1 cellular context compared by ENCODE assay signal in the genomic region with DNA sequence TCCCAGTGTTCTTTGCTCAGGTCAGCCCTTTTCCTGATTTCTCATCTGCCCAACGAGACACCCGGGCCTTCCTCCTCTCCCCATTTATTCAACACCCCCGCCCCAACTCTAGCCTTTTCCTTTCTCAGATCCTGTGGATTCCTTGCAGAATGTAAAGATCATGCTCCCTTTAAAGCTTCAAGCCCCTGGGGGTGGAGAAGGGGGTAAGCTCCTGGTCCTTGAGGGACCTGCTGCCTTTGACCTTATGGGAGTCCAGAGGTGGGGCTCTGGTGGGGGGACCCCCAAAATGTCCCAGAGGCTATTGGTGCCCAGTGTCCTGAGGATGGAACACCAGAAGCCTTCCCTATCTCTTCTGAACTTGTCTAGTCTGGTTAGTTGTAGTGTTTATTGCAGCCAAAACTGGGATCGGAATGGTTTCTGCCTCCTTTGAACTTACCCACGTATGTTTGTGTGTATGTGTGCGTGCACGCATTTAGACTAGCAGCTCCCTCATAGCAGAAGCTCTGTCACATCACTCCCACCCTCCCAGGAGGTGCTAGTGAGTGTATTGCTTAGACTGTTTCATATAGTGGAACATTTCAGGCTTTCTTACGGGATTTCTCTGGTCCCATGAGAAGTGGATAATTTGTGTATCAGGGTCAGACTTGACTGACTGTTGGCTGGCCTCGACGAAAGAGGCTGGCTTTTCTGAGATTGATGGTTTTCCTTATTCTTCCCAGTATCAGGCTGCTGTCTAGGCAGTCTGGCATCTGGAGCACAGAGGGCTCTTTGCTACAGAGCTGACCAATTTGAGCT.
TF ChIP-seq lines count a peak whose summit lies in the region.

No MANE protein-coding gene starts in this region.

TF ChIP-seq in SK-N-SH treated with all-trans-retinoic acid at 6 μM for 48 hours, 23 proteins besides CTCF, POLR2A, EP300 and RAD21 (continued from another document):
- TF ChIP-seq POU6F1 (CRISPR knock-in tag; IDR thresholded peaks at IDR 0.05; ENCODE audit: borderline replicate concordance, low read depth) (no peak), RARB (CRISPR knock-in tag; IDR thresholded peaks at IDR 0.05) (no peak), ZC3H10 (CRISPR knock-in tag; IDR thresholded peaks at IDR 0.05) (no peak), TCF4 (CRISPR knock-in tag; IDR thresholded peaks at IDR 0.05; ENCODE audit: borderline replicate concordance) (no peak), SNAI2 (CRISPR knock-in tag; IDR thresholded peaks at IDR 0.05) (no peak)
TF ChIP-seq in SK-N-SH treated with all-trans-retinoic acid at 6 μM for 48 hours: peak in this region for 0.
